ENCODE assay signal across 8 cellular contexts in genomic region chr3:152196782-152197181, GRCh38.
DNase-seq lines count a peak whose midpoint lies in the region; ATAC-seq, FAIRE-seq and TF ChIP-seq lines count a peak whose summit lies in the region.

No MANE protein-coding gene starts in this region.

- peak overlapping the region; percentile 78 for H3K27ac ChIP-seq in neutrophil
- no peak overlapping the region for H3K27ac ChIP-seq in trophoblast cell (ENCODE audit: low read depth, low read length)

- peak; percentile 99 for FAIRE-seq in GM19239 (lab: Jason Lieb, UNC)

- no peaks in the 10 kb centered on the region for H3K36me3 ChIP-seq in neutrophil
- H3K36me3 ChIP-seq in trophoblast cell (ENCODE audit: control insufficient read depth in 1 of 2, insufficient read depth in 2 of 2, low read length in 2 of 2) = no peaks in the 10 kb centered on the region

- no peaks in the 10 kb centered on the region for H3K27me3 ChIP-seq in neutrophil
- no peaks in the 10 kb centered on the region for H3K27me3 ChIP-seq in trophoblast cell (ENCODE audit: insufficient read depth, low read length)

- peak overlapping the region; percentile 30 to 39 for H3K4me3 ChIP-seq in neutrophil (ENCODE audit: low read depth in 1 of 2, low read length in 1 of 2)
- H3K4me3 ChIP-seq in trophoblast cell (ENCODE audit: low read depth, low read length) = no peak overlapping the region

- H3K4me1 ChIP-seq in neutrophil (ENCODE audit: control insufficient read depth in 1 of 2, insufficient read depth in 1 of 2, low read depth in 1 of 2, low read length in 1 of 2) (peaks cover 85 to 92% of the 10 kb centered on the region in 2 experiments), trophoblast cell (ENCODE audit: control insufficient read depth in 1 of 2, insufficient read depth in 2 of 2, low read length in 2 of 2) (no peaks in the 10 kb centered on the region)

- no peak for DNase-seq in GM19239 (ENCODE audit: insufficient read length, low spot score)
- DNase-seq in SKM-1 treated with dmso at 0.1 percent for 144 hours (lab: John Stamatoyannopoulos, UW; ENCODE audit: unreplicated experiment) = peak; percentile 77
- no peak for DNase-seq in trophoblast cell
- DNase-seq in NCI-H2171 (lab: John Stamatoyannopoulos, UW) = no peak
- DNase-seq in cerebellum (ENCODE audit: low spot score) = no peak
- no peak for DNase-seq in activated CD4-positive, alpha-beta T cell treated with anti-CD3 and anti-CD28 coated beads for 1 hour

- no peak overlapping the region for H3K4ac ChIP-seq in trophoblast cell (ENCODE audit: low read depth, low read length)

- no peak overlapping the region for H3K14ac ChIP-seq in trophoblast cell (ENCODE audit: low read length)

- no peak overlapping the region for H4K12ac ChIP-seq in trophoblast cell (ENCODE audit: low read depth, low read length)

- no peak overlapping the region for H3K9ac ChIP-seq in trophoblast cell (ENCODE audit: low read length)

- no peak overlapping the region for H2AFZ ChIP-seq in trophoblast cell (ENCODE audit: insufficient read depth, low read length, poor library complexity)

- H2AK5ac ChIP-seq in trophoblast cell (ENCODE audit: low read length) = no peak overlapping the region

- no peak overlapping the region for H4K91ac ChIP-seq in trophoblast cell (ENCODE audit: low read depth, low read length)

- no peak overlapping the region for H3K4me2 ChIP-seq in trophoblast cell (ENCODE audit: low read length)

- no peak for TF ChIP-seq CTCF in neutrophil (IDR thresholded peaks at IDR 0.05)

- H3K18ac ChIP-seq in trophoblast cell (ENCODE audit: low read length) = no peak overlapping the region

- no CpG with 5 or more reads among the region's 2 CpGs for WGBS in trophoblast cell (ENCODE audit: extremely low coverage, insufficient coverage, insufficient read length)

- H2BK5ac ChIP-seq in trophoblast cell (ENCODE audit: low read depth, low read length, poor library complexity) = no peak overlapping the region

- H3K79me2 ChIP-seq in trophoblast cell (ENCODE audit: control insufficient read depth, insufficient read depth, low read length, poor library complexity) = no peaks in the 10 kb centered on the region

- no peak overlapping the region for H4K8ac ChIP-seq in trophoblast cell (ENCODE audit: low read depth, low read length)

- peak; percentile 42 for ATAC-seq in HG02973 (IDR thresholded peaks at IDR 0.05; ENCODE audit: unreplicated experiment)

- no peak overlapping the region for H2BK120ac ChIP-seq in trophoblast cell (ENCODE audit: insufficient read depth, low read length, poor library complexity)

- H3K23ac ChIP-seq in trophoblast cell (ENCODE audit: low read length) = no peak overlapping the region

- H2BK12ac ChIP-seq in trophoblast cell (ENCODE audit: low read length) = no peak overlapping the region

- H3K9me3 ChIP-seq in neutrophil = no peaks in the 10 kb centered on the region
- no peaks in the 10 kb centered on the region for H3K9me3 ChIP-seq in trophoblast cell (ENCODE audit: insufficient read depth, low read depth, low read length)

- no peaks in the 10 kb centered on the region for H3K79me1 ChIP-seq in trophoblast cell (ENCODE audit: low read length)
